In the genomic region with DNA sequence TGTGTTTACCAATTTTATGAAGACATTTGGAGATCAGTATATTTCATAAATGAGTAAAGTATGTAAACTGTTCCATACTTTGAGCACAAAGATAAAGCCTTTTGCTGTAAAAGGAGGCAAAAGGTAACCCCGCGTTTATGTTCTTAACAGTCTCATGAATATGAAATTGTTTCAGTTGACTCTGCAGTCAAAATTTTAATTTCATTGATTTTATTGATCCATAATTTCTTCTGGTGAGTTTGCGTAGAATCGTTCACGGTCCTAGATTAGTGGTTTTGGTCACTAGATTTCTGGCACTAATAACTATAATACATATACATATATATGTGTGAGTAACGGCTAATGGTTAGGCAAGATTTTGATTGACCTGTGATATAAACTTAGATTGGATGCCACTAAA, we compare ENCODE assay signal across 9 cellular contexts. TPM values are rescaled to one million over a fixed set of nuclear protein-coding genes. Genes with fewer than 3 reads are reported as not detected.
DNase-seq lines count a peak whose midpoint lies in the region; ATAC-seq and TF ChIP-seq lines count a peak whose summit lies in the region.
"Had no signal": no experiment of that assay in that cellular context is flagged by ENCODE, and none has a peak within 500 bp of the region (broad histone marks: within the 10 kb centered on the region; RNA-seq: fewer than 3 reads in every experiment).

No MANE protein-coding gene starts in this region.

- no peak overlapping the region for H3K27ac Mint-ChIP-seq in CD8-positive, alpha-beta T cell
- no peak overlapping the region for H3K27ac Mint-ChIP-seq in central memory CD8-positive, alpha-beta T cell (ENCODE audit: low read depth)
- peak overlapping the region in 6 of 10 donors; percentile 36 to 97 (median 74) for H3K27ac Mint-ChIP-seq in naive thymus-derived CD8-positive, alpha-beta T cell
- no peak overlapping the region for H3K27ac Mint-ChIP-seq in stimulated activated memory B cell treated with anti-CD40 and anti-IgM and Interleukin-4, amounts not matched to agents 10 μg/mL and 1 μg/mL and 100 μg/mL, for 72 hours

- no peak overlapping the region for H2AFZ ChIP-seq in Loucy (ENCODE audit: low read length)

- WGBS in aorta, 2 donors: 60 to 74% methylated on average over 6 of the region's 6 CpGs

- peaks cover 6% of the 10 kb centered on the region; the same call in 1 of the 2 replicates for H3F3A ChIP-seq in Loucy (ENCODE audit: low read depth)

- H3K9me3 Mint-ChIP-seq in CD8-positive, alpha-beta T cell: no peaks in the 10 kb centered on the region
- no peaks in the 10 kb centered on the region for H3K9me3 Mint-ChIP-seq in central memory CD8-positive, alpha-beta T cell
- H3K9me3 Mint-ChIP-seq in naive thymus-derived CD8-positive, alpha-beta T cell: no peaks in the 10 kb centered on the region
- no peaks in the 10 kb centered on the region for H3K9me3 Mint-ChIP-seq in stimulated activated memory B cell treated with anti-CD40 and anti-IgM and Interleukin-4, amounts not matched to agents 10 μg/mL and 1 μg/mL and 100 μg/mL, for 72 hours

- no peaks in the 10 kb centered on the region for H3K27me3 Mint-ChIP-seq in CD8-positive, alpha-beta T cell (ENCODE audit: low read depth)
- H3K27me3 Mint-ChIP-seq in central memory CD8-positive, alpha-beta T cell: no peaks in the 10 kb centered on the region
- no peaks in the 10 kb centered on the region for H3K27me3 Mint-ChIP-seq in naive thymus-derived CD8-positive, alpha-beta T cell
- H3K27me3 Mint-ChIP-seq in stimulated activated memory B cell treated with anti-CD40 and anti-IgM and Interleukin-4, amounts not matched to agents 10 μg/mL and 1 μg/mL and 100 μg/mL, for 72 hours: no peaks in the 10 kb centered on the region

- H3K36me3 ChIP-seq in CD8-positive, alpha-beta T cell (ENCODE audit: insufficient read depth, low read length): no peaks in the 10 kb centered on the region
- H3K36me3 ChIP-seq in Loucy (ENCODE audit: insufficient read depth, low read length) (no peaks in the 10 kb centered on the region), aorta (ENCODE audit: control insufficient read depth in 1 of 2, insufficient read depth in 2 of 2, low read length in 1 of 2) (no peaks in the 10 kb centered on the region)

- no peaks in the 10 kb centered on the region for H3K9me2 ChIP-seq in Loucy (replicated peaks; ENCODE audit: low read depth, low read length)

- H3K27me3 ChIP-seq in CD8-positive, alpha-beta T cell (ENCODE audit: insufficient read depth, low read length): no peaks in the 10 kb centered on the region
- no peaks in the 10 kb centered on the region for H3K27me3 ChIP-seq in Loucy (ENCODE audit: insufficient read depth, low read length, poor library complexity, severe bottlenecking)
- H3K27me3 ChIP-seq in aorta (ENCODE audit: control insufficient read depth in 1 of 2, insufficient read depth in 2 of 2, low read length in 1 of 2): no peaks in the 10 kb centered on the region

- H3K9ac ChIP-seq in Loucy (ENCODE audit: low read depth, low read length, poor library complexity, severe bottlenecking): peak overlapping the region; percentile 86

- no peaks in the 10 kb centered on the region for H3K9me3 ChIP-seq in CD8-positive, alpha-beta T cell (ENCODE audit: low read length)
- H3K9me3 ChIP-seq in Loucy (ENCODE audit: insufficient read depth, low read depth, low read length) (no peaks in the 10 kb centered on the region), aorta (ENCODE audit: control insufficient read depth, low read length) (no peaks in the 10 kb centered on the region)

- no peak overlapping the region for H3K27ac ChIP-seq in CD8-positive, alpha-beta T cell (ENCODE audit: low read depth, low read length)
- no peak overlapping the region for H3K27ac ChIP-seq in aorta (ENCODE audit: low read depth in 1 of 2, low read length in 2 of 2)

- CTCF ChIA-PET in CD8-positive, alpha-beta T cell (lab: Charles Lee): no interaction called here

- POLR2A ChIA-PET in CD8-positive, alpha-beta T cell (lab: Charles Lee): no interaction called here
- POLR2A ChIA-PET in naive thymus-derived CD8-positive, alpha-beta T cell (lab: Charles Lee): no interaction called here

- peaks cover 62% of the 10 kb centered on the region for H3K79me2 ChIP-seq in Loucy (ENCODE audit: insufficient read depth, low read length)

- H3K4me3 ChIP-seq in CD8-positive, alpha-beta T cell (ENCODE audit: low read depth, low read length): peak overlapping the region; percentile 88
- peak overlapping the region; percentile 89 for H3K4me3 ChIP-seq in Loucy (ENCODE audit: low read length, poor library complexity, severe bottlenecking)
- no peak overlapping the region for H3K4me3 ChIP-seq in aorta (ENCODE audit: low read length in 2 of 2)

- H3K4me2 ChIP-seq in Loucy (ENCODE audit: low read depth, low read length, poor library complexity, severe bottlenecking): peak overlapping the region; percentile 88

- H4K20me1 ChIP-seq in Loucy (ENCODE audit: insufficient read depth, low read length, poor library complexity, severe bottlenecking): peaks cover 44% of the 10 kb centered on the region

- peaks cover 59% of the 10 kb centered on the region for H3K4me1 Mint-ChIP-seq in CD8-positive, alpha-beta T cell (ENCODE audit: low read depth)
- peaks cover 35% of the 10 kb centered on the region for H3K4me1 Mint-ChIP-seq in central memory CD8-positive, alpha-beta T cell
- peaks cover 15 to 61% (median 39%) of the 10 kb centered on the region in 4 donors for H3K4me1 Mint-ChIP-seq in naive thymus-derived CD8-positive, alpha-beta T cell
- H3K4me1 Mint-ChIP-seq in stimulated activated memory B cell treated with anti-CD40 and anti-IgM and Interleukin-4, amounts not matched to agents 10 μg/mL and 1 μg/mL and 100 μg/mL, for 72 hours: peaks cover 28% of the 10 kb centered on the region

- TF ChIP-seq CTCF in CD8-positive, alpha-beta T cell (IDR thresholded peaks at IDR 0.05): no peak
- TF ChIP-seq CTCF in Loucy (conservative IDR thresholded peaks at IDR 0.05; ENCODE audit: low read length): no peak

- peaks cover 51% of the 10 kb centered on the region for H3K4me1 ChIP-seq in CD8-positive, alpha-beta T cell (ENCODE audit: insufficient read depth, low read length)
- H3K4me1 ChIP-seq in Loucy (ENCODE audit: insufficient read depth, low read length, poor library complexity, severe bottlenecking): peaks cover 40% of the 10 kb centered on the region
- H3K4me1 ChIP-seq in aorta (ENCODE audit: control insufficient read depth in 1 of 2, insufficient read depth in 2 of 2, low read length in 2 of 2): no peaks in the 10 kb centered on the region

- H3K4me3 Mint-ChIP-seq in CD8-positive, alpha-beta T cell: peak overlapping the region; percentile 95
- H3K4me3 Mint-ChIP-seq in central memory CD8-positive, alpha-beta T cell: peak overlapping the region; percentile 93
- H3K4me3 Mint-ChIP-seq in naive thymus-derived CD8-positive, alpha-beta T cell: peak overlapping the region; percentile 58 to 98 (median 94)
- H3K4me3 Mint-ChIP-seq in stimulated activated memory B cell treated with anti-CD40 and anti-IgM and Interleukin-4, amounts not matched to agents 10 μg/mL and 1 μg/mL and 100 μg/mL, for 72 hours: no peak overlapping the region

- no peak for DNase-seq in CD8-positive, alpha-beta T cell
- no peak for DNase-seq in central memory CD8-positive, alpha-beta T cell (ENCODE audit: low spot score in 2 of 2)
- no peak for DNase-seq in naive thymus-derived CD8-positive, alpha-beta T cell
- DNase-seq in NCI-H748 treated with DMSO at 0.1 percent for 48 hours (lab: John Stamatoyannopoulos, UW) (no peak), aorta (no peak)
- DNase-seq: mesendoderm had no signal

- H3K36me3 Mint-ChIP-seq in CD8-positive, alpha-beta T cell: peaks cover 3% of the 10 kb centered on the region
- peaks cover 16% of the 10 kb centered on the region for H3K36me3 Mint-ChIP-seq in central memory CD8-positive, alpha-beta T cell (ENCODE audit: insufficient read depth)
- peaks cover 0 to 3% (median 0%) of the 10 kb centered on the region in 3 donors for H3K36me3 Mint-ChIP-seq in naive thymus-derived CD8-positive, alpha-beta T cell
- H3K36me3 Mint-ChIP-seq in stimulated activated memory B cell treated with anti-CD40 and anti-IgM and Interleukin-4, amounts not matched to agents 10 μg/mL and 1 μg/mL and 100 μg/mL, for 72 hours: no peaks in the 10 kb centered on the region

- intact Hi-C loops in CD8-positive, alpha-beta T cell (cut with DNase I, micrococcal nuclease): no loop called here
- intact Hi-C loops in aorta (cut with DNase I): no loop called here

- no peak for ATAC-seq in CD8-positive, alpha-beta T cell
- no peak for ATAC-seq in central memory CD8-positive, alpha-beta T cell (replicated peaks; ENCODE audit: extremely low read depth, poor library complexity, severe bottlenecking)
- ATAC-seq in naive thymus-derived CD8-positive, alpha-beta T cell: no peak
- ATAC-seq in HG03280 (IDR thresholded peaks at IDR 0.05; ENCODE audit: unreplicated experiment): no peak
- no peak for ATAC-seq in aorta (ENCODE audit: low FRiP score)
- ATAC-seq in stimulated activated memory B cell treated with anti-CD40 and anti-IgM and Interleukin-4, amounts not matched to agents 10 μg/mL and 1 μg/mL and 100 μg/mL, for 72 hours: no peak

RNA-seq across cellular contexts. Expression of gene FMR1, which starts 1.9 kb away (rescaled TPM):
- 100 to 1,000 TPM in 1 of 2 experiments, 10 to 100 TPM in 1; 92.3 to 101 TPM for total RNA-seq in CD8-positive, alpha-beta T cell
- 10 to 100 TPM; 74.7 to 88.1 TPM for total RNA-seq in naive thymus-derived CD8-positive, alpha-beta T cell
- 10 to 100 TPM in 1 of 3 donors, 1 to 10 TPM in 2; 5.8 to 11.4 (median 6.7) TPM for polyA plus RNA-seq in naive thymus-derived CD8-positive, alpha-beta T cell
- total RNA-seq in aorta: 10 to 100 TPM; 45.8 to 51.8 TPM
- polyA plus RNA-seq in aorta: 10 to 100 TPM; 25.4 to 26.4 TPM

Comparison
In these comparisons a context has a peak if more than half of its experiments do, and no peak if none do; other contexts are left out.
1. H3K4me3 ChIP-seq: peak in CD8-positive, alpha-beta T cell (single experiment) and Loucy (single experiment); none in aorta (0 of 2).
2. H3K27ac Mint-ChIP-seq: peak in naive thymus-derived CD8-positive, alpha-beta T cell (6 of 10); none in CD8-positive, alpha-beta T cell (single experiment), central memory CD8-positive, alpha-beta T cell (single experiment) and stimulated activated memory B cell treated with anti-CD40 and anti-IgM and Interleukin-4, amounts not matched to agents 10 μg/mL and 1 μg/mL and 100 μg/mL, for 72 hours (single experiment).